Comparison of ENCODE assay signal across 8 cellular contexts in genomic region chr19:7522072-7522922, GRCh38. TPM values are rescaled to one million over a fixed set of nuclear protein-coding genes. Genes with fewer than 3 reads are reported as not detected.
DNase-seq lines count a peak whose midpoint lies in the region; ATAC-seq and TF ChIP-seq lines count a peak whose summit lies in the region.

Gene MCOLN1, plus strand, starts transcription at chr19:7522624. Its CDS starts 127 bp downstream, at chr19:7522751.

- POLR2A ChIA-PET in PC-3 (lab: Charles Lee; ENCODE audit: unreplicated experiment): no interaction called here

- ATAC-seq in GM21576 (IDR thresholded peaks at IDR 0.05; ENCODE audit: unreplicated experiment) (peak; percentile 81), PC-3 (peak; percentile 78)

- no peak for TF ChIP-seq CTCF in PC-3 (conservative IDR thresholded peaks at IDR 0.05; ENCODE audit: low read depth, low read length)

- peak within 1 kb of the TSS; percentile 71 for H3K4me3 ChIP-seq in Jurkat, Clone E6-1 (ENCODE audit: low read length)
- H3K4me3 ChIP-seq in PC-3 (ENCODE audit: low read length): peak within 1 kb of the TSS; percentile 78
- H3K4me3 ChIP-seq in muscle layer of colon (ENCODE audit: low read depth in 1 of 2, low read length in 2 of 2): peak within 1 kb of the TSS; percentile 70 to 79

- H4K20me1 ChIP-seq in PC-3 (ENCODE audit: low read length): no peaks in the 10 kb centered on the region

- peaks cover 13% of the 10 kb centered on the region; the same call in 1 of the 2 replicates for H3K79me2 ChIP-seq in PC-3 (ENCODE audit: low read length)

- no peaks in the 10 kb centered on the region for H3K9me2 ChIP-seq in PC-3 (replicated peaks; ENCODE audit: low read length)

- no peaks in the 10 kb centered on the region for H3K27me3 ChIP-seq in PC-3 (ENCODE audit: low read length)
- H3K27me3 ChIP-seq in muscle layer of colon (ENCODE audit: control insufficient read depth in 1 of 2, insufficient read depth in 2 of 2, low read length in 2 of 2): no peaks in the 10 kb centered on the region

- H3K9ac ChIP-seq in PC-3 (ENCODE audit: low read length) (peak within 1 kb of the TSS; percentile 69), muscle layer of colon (ENCODE audit: low read length) (peak within 1 kb of the TSS; percentile 65)

- peak within 1 kb of the TSS; percentile 87 for H3K4me2 ChIP-seq in PC-3 (ENCODE audit: low read length)

- H3K9me3 ChIP-seq in PC-3 (ENCODE audit: low read length) (no peaks in the 10 kb centered on the region), muscle layer of colon (ENCODE audit: low read length) (no peaks in the 10 kb centered on the region)

- H3K27ac ChIP-seq in PC-3 (ENCODE audit: low read length) (no peak within 1 kb of the TSS), muscle layer of colon (ENCODE audit: low read depth, low read length) (peak within 1 kb of the TSS; percentile 47)

- DNase-seq in DMS 273 treated with DMSO at 0.1 percent for 48 hours (lab: John Stamatoyannopoulos, UW): peak; percentile 86
- DNase-seq in Jurkat, Clone E6-1 (ENCODE audit: low read depth, low spot score): peak; percentile 92
- DNase-seq in PC-3: peak; percentile 99
- DNase-seq in activated T-cell treated with anti-CD3 and anti-CD28 coated beads, Interleukin-2, amount 50 U/mL, for 1 hour: peak; percentile 99
- DNase-seq in erythroblast (lab: John Stamatoyannopoulos, UW): peak; percentile 98 to 100
- DNase-seq in stimulated activated CD8-positive, alpha-beta memory T cell treated with anti-CD3 and anti-CD28 coated beads, Interleukin-7, amount 100 ng/mL, for 24 hours (ENCODE audit: low read depth): peak; percentile 98

- H3K36me3 ChIP-seq in PC-3 (ENCODE audit: low read depth, low read length) (no peaks in the 10 kb centered on the region), muscle layer of colon (ENCODE audit: insufficient read depth, low read length) (no peaks in the 10 kb centered on the region)

- H3F3A ChIP-seq in PC-3 (ENCODE audit: low read length, unreplicated experiment): no peaks in the 10 kb centered on the region

- H2AFZ ChIP-seq in PC-3 (ENCODE audit: low read length): peak within 1 kb of the TSS; percentile 72

- intact Hi-C loops in PC-3 (cut with micrococcal nuclease): loop anchor here (1.0 kb wide), 1 partner anchor 12 kb away; no protein-coding TSS in a partner anchor

- CTCF ChIA-PET in PC-3 (lab: Charles Lee): no interaction called here

- peak; percentile 71 for TF ChIP-seq POLR2A in erythroblast (IDR thresholded peaks at IDR 0.05; ENCODE audit: low read length)

- peaks cover 13% of the 10 kb centered on the region for H3K4me1 ChIP-seq in PC-3 (ENCODE audit: insufficient read depth, low read length)
- peaks cover 29% of the 10 kb centered on the region for H3K4me1 ChIP-seq in muscle layer of colon (ENCODE audit: insufficient read depth, low read length)

- no TSS peak for BruUV-seq in PC-3 (replicated peaks; lab: Mats Ljungman, UMichigan)

RNA-seq across cellular contexts. Expression of gene MCOLN1, which starts in this region (rescaled TPM):
- polyA plus RNA-seq in Jurkat, Clone E6-1 (2012; ENCODE audit: insufficient read depth, insufficient read length): 15.7 TPM
- total RNA-seq in PC-3 (2014; rRNA removed): 10.2 and 22.9 TPM in 2 replicates
